10 cellular contexts compared by ENCODE assay signal in the genomic region with DNA sequence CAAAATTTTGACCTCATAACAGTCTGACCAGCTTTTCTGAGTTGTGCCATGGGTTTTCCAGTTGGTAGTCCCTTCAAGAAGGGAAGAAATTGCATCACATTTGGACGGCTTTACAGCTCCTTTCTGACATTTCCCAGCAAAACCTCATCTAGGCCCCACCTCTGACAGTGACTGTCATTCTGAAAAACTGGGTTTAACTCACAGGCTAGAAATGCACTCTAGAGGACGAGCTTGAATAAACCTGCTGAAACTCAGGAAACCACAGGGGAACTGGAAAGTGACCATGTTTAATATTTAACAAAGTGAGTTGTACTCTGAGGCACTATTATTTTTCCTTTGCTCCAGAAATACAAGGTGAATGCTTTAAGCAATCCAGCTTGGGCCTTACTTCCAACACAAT.
A peak's percentile ranks its signal among the peaks of the same experiment; 100 is the strongest.
DNase-seq lines count a peak whose midpoint lies in the region; ATAC-seq and TF ChIP-seq lines count a peak whose summit lies in the region.
"Had no signal": no experiment of that assay in that cellular context is flagged by ENCODE, and none has a peak within 500 bp of the region (broad histone marks: within the 10 kb centered on the region; RNA-seq: fewer than 3 reads in every experiment).

No MANE protein-coding gene starts in this region.

- intact Hi-C loops in natural killer cell (cut with micrococcal nuclease) = no loop called here

- peak overlapping the region; percentile 42 for H3K4me3 Mint-ChIP-seq in natural killer cell treated with Interleukin-12 subunit alpha and Interleukin-12 subunit beta and Interleukin-15 and Interleukin-18, amount 100 ng/mL, for 72 hours
- H3K4me3 Mint-ChIP-seq in natural killer cell = no peak overlapping the region
- H3K4me3 Mint-ChIP-seq: central memory CD8-positive, alpha-beta T cell had no signal

- peak; percentile 61 to 87 for ATAC-seq in natural killer cell treated with Interleukin-12 subunit alpha and Interleukin-12 subunit beta and Interleukin-15 and Interleukin-18, amount 100 ng/mL, for 72 hours
- ATAC-seq in natural killer cell (no peak), HG02642 (IDR thresholded peaks at IDR 0.05; ENCODE audit: poor library complexity, unreplicated experiment) (peak; percentile 99), HG03565 (IDR thresholded peaks at IDR 0.05; ENCODE audit: unreplicated experiment) (peak; percentile 97)
- ATAC-seq: Panc1 had no signal

- no peaks in the 10 kb centered on the region for H3K36me3 Mint-ChIP-seq in natural killer cell treated with Interleukin-12 subunit alpha and Interleukin-12 subunit beta and Interleukin-15 and Interleukin-18, amount 100 ng/mL, for 72 hours
- no peaks in the 10 kb centered on the region for H3K36me3 Mint-ChIP-seq in natural killer cell

- no peaks in the 10 kb centered on the region for H3K9me3 Mint-ChIP-seq in natural killer cell treated with Interleukin-12 subunit alpha and Interleukin-12 subunit beta and Interleukin-15 and Interleukin-18, amount 100 ng/mL, for 72 hours
- no peaks in the 10 kb centered on the region for H3K9me3 Mint-ChIP-seq in natural killer cell
- H3K9me3 Mint-ChIP-seq: central memory CD8-positive, alpha-beta T cell had no signal

- H3K27me3 Mint-ChIP-seq in natural killer cell treated with Interleukin-12 subunit alpha and Interleukin-12 subunit beta and Interleukin-15 and Interleukin-18, amount 100 ng/mL, for 72 hours = peaks cover 6 to 34% of the 10 kb centered on the region in 2 donors
- H3K27me3 Mint-ChIP-seq in natural killer cell (ENCODE audit: low read depth in 2 of 2) = peaks cover 14 to 15% of the 10 kb centered on the region in 2 donors
- H3K27me3 Mint-ChIP-seq: central memory CD8-positive, alpha-beta T cell had no signal

- no peaks in the 10 kb centered on the region for H3K4me1 Mint-ChIP-seq in natural killer cell treated with Interleukin-12 subunit alpha and Interleukin-12 subunit beta and Interleukin-15 and Interleukin-18, amount 100 ng/mL, for 72 hours (ENCODE audit: low read depth in 2 of 2)
- H3K4me1 Mint-ChIP-seq in natural killer cell = no peaks in the 10 kb centered on the region
- H3K4me1 Mint-ChIP-seq: central memory CD8-positive, alpha-beta T cell had no signal

- DNase-seq in natural killer cell treated with Interleukin-12 subunit alpha and Interleukin-12 subunit beta and Interleukin-15 and Interleukin-18, amount 100 ng/mL, for 72 hours (ENCODE audit: low spot score) = no peak
- DNase-seq in natural killer cell (no peak), NOMO-1 treated with DMSO at 0.1 percent for 48 hours (lab: John Stamatoyannopoulos, UW; ENCODE audit: unreplicated experiment) (no peak), HPDE6-E6E7 (ENCODE audit: extremely low spot score) (no peak), DMS 273 treated with DMSO at 0.1 percent for 48 hours (lab: John Stamatoyannopoulos, UW) (no peak)
- no peak for DNase-seq in activated CD4-positive, alpha-beta T cell treated with anti-CD3 and anti-CD28 coated beads for 48 hours

- TF ChIP-seq CTCF in natural killer cell (IDR thresholded peaks at IDR 0.05) = no peak

- no peak overlapping the region for H3K27ac Mint-ChIP-seq in natural killer cell treated with Interleukin-12 subunit alpha and Interleukin-12 subunit beta and Interleukin-15 and Interleukin-18, amount 100 ng/mL, for 72 hours
- H3K27ac Mint-ChIP-seq in natural killer cell = no peak overlapping the region

Comparison
In these comparisons a context has a peak if more than half of its experiments do, and no peak if none do; other contexts are left out.
1. ATAC-seq: peak in natural killer cell treated with Interleukin-12 subunit alpha and Interleukin-12 subunit beta and Interleukin-15 and Interleukin-18, amount 100 ng/mL, for 72 hours (2 of 2), HG02642 (single experiment) and HG03565 (single experiment); none in natural killer cell (0 of 3).